20 cellular contexts compared by ENCODE assay signal in the genomic region with DNA sequence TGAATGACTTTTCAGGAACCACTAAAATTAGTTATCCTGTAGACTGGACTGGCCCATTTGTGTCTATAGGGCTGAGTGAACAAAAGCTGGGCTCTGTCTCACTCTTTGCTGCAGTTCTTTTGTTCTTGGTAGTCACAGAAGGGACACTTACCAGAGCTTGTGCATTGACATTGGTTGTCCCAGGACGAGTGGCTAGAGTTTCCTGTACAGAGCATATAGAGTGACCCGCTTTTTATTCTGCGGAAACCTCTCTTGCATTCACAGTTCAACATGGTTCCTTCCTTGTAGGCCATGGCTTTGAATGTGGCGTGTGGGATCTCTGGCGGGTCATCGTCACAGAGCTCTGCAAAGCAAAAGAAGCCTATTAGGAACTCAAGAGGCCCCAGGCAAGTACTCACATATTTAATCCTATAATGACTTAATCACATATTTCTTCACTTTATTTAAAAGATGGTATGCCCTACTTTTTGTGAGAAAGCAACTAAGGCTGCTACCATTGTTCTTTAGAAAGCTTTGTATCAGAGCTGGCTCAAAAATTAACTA. TPM values are rescaled to one million over a fixed set of nuclear protein-coding genes. Genes with fewer than 3 reads are reported as not detected.
"Had no signal": no experiment of that assay in that cellular context is flagged by ENCODE, and none has a peak within 500 bp of the region (broad histone marks: within the 10 kb centered on the region; RNA-seq: fewer than 3 reads in every experiment).

No MANE protein-coding gene starts in this region.

- DNase-seq: activated naive CD8-positive, alpha-beta T cell treated with anti-CD3 and anti-CD28 coated beads, Interleukin-2, amount 10 ng/mL, durations not matched to agents 7 days and 5 days; amygdala; colonic mucosa; dorsolateral prefrontal cortex; heart left ventricle; left ventricle myocardium superior; midbrain; right cardiac atrium; stimulated activated CD4-positive, alpha-beta T cell treated with anti-CD3 and anti-CD28 coated beads, Interleukin-4, amount 100 ng/mL, for 24 hours; T1000; tibial artery had no signal

- H3K4me3 Mint-ChIP-seq: activated naive CD8-positive, alpha-beta T cell treated with anti-CD3 and anti-CD28 coated beads, Interleukin-2, amount 10 ng/mL, durations not matched to agents 7 days and 5 days; nephron; stimulated activated naive CD8-positive, alpha-beta T cell treated with anti-CD3 and anti-CD28 coated beads, Interleukin-15, amount 100 ng/mL, for 72 hours; T-helper 1 cell treated with Interleukin-12 subunit alpha and Interleukin-12 subunit beta and Interleukin-4 antibody, amounts not matched to agents 30 μg/mL and 1 μg/mL, for 36 hours; WTC11 had no signal

- H3K9me3 ChIP-seq: colonic mucosa had no signal

- H3K9me3 Mint-ChIP-seq: activated naive CD8-positive, alpha-beta T cell treated with anti-CD3 and anti-CD28 coated beads, Interleukin-2, amount 10 ng/mL, durations not matched to agents 7 days and 5 days had no signal

- H3K4me1 Mint-ChIP-seq: nephron, WTC11 had no signal

- H3K27ac Mint-ChIP-seq: nephron, WTC11 had no signal

- H3K27me3 ChIP-seq: colonic mucosa, dorsolateral prefrontal cortex, heart left ventricle, tibial artery had no signal

- H3K4me3 ChIP-seq: colonic mucosa, dorsolateral prefrontal cortex, heart left ventricle, tibial artery had no signal

- H3K27ac ChIP-seq: colonic mucosa, dorsolateral prefrontal cortex, epithelial cell of prostate, heart left ventricle, parathyroid adenoma, tibial artery had no signal

- H3K27me3 Mint-ChIP-seq: activated naive CD8-positive, alpha-beta T cell treated with anti-CD3 and anti-CD28 coated beads, Interleukin-2, amount 10 ng/mL, durations not matched to agents 7 days and 5 days; stimulated activated naive CD8-positive, alpha-beta T cell treated with anti-CD3 and anti-CD28 coated beads, Interleukin-15, amount 100 ng/mL, for 72 hours had no signal

- H3K4me1 ChIP-seq: colonic mucosa, tibial artery had no signal

- ATAC-seq: heart left ventricle; left ventricle myocardium superior; right cardiac atrium; stimulated activated naive CD8-positive, alpha-beta T cell treated with anti-CD3 and anti-CD28 coated beads, Interleukin-15, amount 100 ng/mL, for 72 hours; WTC11 had no signal

- H3K36me3 ChIP-seq: colonic mucosa, heart left ventricle, tibial artery had no signal

RNA-seq across cellular contexts. Expression of a gene that starts 36.4 kb away (rescaled TPM):
- total RNA-seq: bronchial epithelial cell, fibroblast of villous mesenchyme, pulmonary artery endothelial cell had no signal
